ENCODE assay signal across 13 cellular contexts in the genomic region with DNA sequence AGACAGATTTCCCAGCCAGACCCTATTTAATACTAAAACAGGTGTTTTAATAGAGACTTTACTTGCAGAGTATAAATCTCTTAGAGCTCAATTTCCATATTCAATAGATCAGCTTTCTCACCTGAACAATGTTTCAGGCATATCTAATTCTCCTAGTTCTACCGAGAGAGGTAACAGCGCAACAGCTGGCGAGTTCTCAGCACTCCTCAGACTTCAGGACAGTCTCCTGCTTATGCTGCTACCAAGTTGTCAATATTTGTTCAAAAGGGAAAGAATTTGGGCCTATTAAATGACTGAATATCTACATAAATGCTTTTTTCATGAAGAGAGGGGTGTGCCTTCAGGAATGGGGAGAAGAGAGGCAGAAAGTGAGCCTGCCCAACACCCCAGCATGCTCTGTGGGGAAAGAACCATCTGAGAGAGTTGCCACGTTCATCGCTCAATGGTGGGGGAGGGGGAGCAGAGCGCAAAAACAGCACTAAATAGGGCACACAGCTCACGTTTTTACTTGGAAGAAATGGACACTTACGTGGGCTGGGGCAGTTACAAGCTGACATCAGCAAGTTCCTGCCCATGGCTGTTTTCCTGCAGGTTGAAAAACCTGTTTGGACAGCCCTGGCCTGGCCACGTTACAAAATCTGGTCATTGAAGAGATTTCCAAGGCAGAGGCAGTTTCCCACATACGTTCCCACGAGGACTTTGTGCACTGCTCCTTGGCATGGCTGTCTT. TPM values are rescaled to one million over a fixed set of nuclear protein-coding genes. Genes with fewer than 3 reads are reported as not detected.
A peak's percentile ranks its signal among the peaks of the same experiment; 100 is the strongest.
DNase-seq lines count a peak whose midpoint lies in the region; ATAC-seq, FAIRE-seq and TF ChIP-seq lines count a peak whose summit lies in the region.
"Had no signal": no experiment of that assay in that cellular context is flagged by ENCODE, and none has a peak within 500 bp of the region (broad histone marks: within the 10 kb centered on the region; RNA-seq: fewer than 3 reads in every experiment).

No MANE protein-coding gene starts in this region.

- ATAC-seq in stimulated activated effector memory CD8-positive, alpha-beta T cell treated with anti-CD3 and anti-CD28 coated beads, Interleukin-12 subunit alpha, Interleukin-12 subunit beta, amount 100 ng/mL, for 72 hours = no peak
- ATAC-seq in GM21526 (IDR thresholded peaks at IDR 0.05; ENCODE audit: low FRiP score, unreplicated experiment) (no peak), GM21528 (IDR thresholded peaks at IDR 0.05; ENCODE audit: low FRiP score, unreplicated experiment) (no peak)

- DNase-seq in activated CD4-positive, alpha-beta T cell treated with anti-CD3 and anti-CD28 coated beads, Interleukin-2, amount 10 ng/mL, durations not matched to agents 7 days and 5 days = no peak
- no peak for DNase-seq in activated CD4-positive, alpha-beta T cell treated with anti-CD3 and anti-CD28 coated beads, Interleukin-2, amount 50 U/mL, for 4 hours
- DNase-seq in kidney (no peak), kidney glomerular epithelial cell (lab: John Stamatoyannopoulos, UW) (no peak)
- DNase-seq in stimulated activated effector memory CD8-positive, alpha-beta T cell treated with anti-CD3 and anti-CD28 coated beads, Interleukin-12 subunit alpha, Interleukin-12 subunit beta, amount 100 ng/mL, for 72 hours (ENCODE audit: low spot score in 2 of 2) = no peak
- DNase-seq: activated CD4-positive, alpha-beta T cell treated with anti-CD3 and anti-CD28 coated beads for 4 hours; anterior cingulate cortex; MV-4-11; nucleus accumbens had no signal

- H3K27ac Mint-ChIP-seq in activated CD4-positive, alpha-beta T cell treated with anti-CD3 and anti-CD28 coated beads, Interleukin-2, amount 10 ng/mL, durations not matched to agents 7 days and 5 days = peak overlapping the region; percentile 34
- peak overlapping the region; percentile 72 for H3K27ac Mint-ChIP-seq in stimulated activated effector memory CD8-positive, alpha-beta T cell treated with anti-CD3 and anti-CD28 coated beads, Interleukin-12 subunit alpha, Interleukin-12 subunit beta, amount 100 ng/mL, for 72 hours

- H3K4me3 ChIP-seq in kidney (ENCODE audit: low read length in 2 of 2) = no peak overlapping the region
- H3K4me3 ChIP-seq: thoracic aorta had no signal

- H3K9ac ChIP-seq in kidney (ENCODE audit: low read length in 2 of 2) = no peak overlapping the region

- H3K4me3 Mint-ChIP-seq in activated CD4-positive, alpha-beta T cell treated with anti-CD3 and anti-CD28 coated beads, Interleukin-2, amount 10 ng/mL, durations not matched to agents 7 days and 5 days = no peak overlapping the region
- no peak overlapping the region for H3K4me3 Mint-ChIP-seq in stimulated activated effector memory CD8-positive, alpha-beta T cell treated with anti-CD3 and anti-CD28 coated beads, Interleukin-12 subunit alpha, Interleukin-12 subunit beta, amount 100 ng/mL, for 72 hours

- H3K9me3 Mint-ChIP-seq in activated CD4-positive, alpha-beta T cell treated with anti-CD3 and anti-CD28 coated beads, Interleukin-2, amount 10 ng/mL, durations not matched to agents 7 days and 5 days = no peaks in the 10 kb centered on the region
- no peaks in the 10 kb centered on the region for H3K9me3 Mint-ChIP-seq in stimulated activated effector memory CD8-positive, alpha-beta T cell treated with anti-CD3 and anti-CD28 coated beads, Interleukin-12 subunit alpha, Interleukin-12 subunit beta, amount 100 ng/mL, for 72 hours

- CTCF ChIA-PET in activated CD4-positive, alpha-beta T cell treated with anti-CD3 and anti-CD28 coated beads, Interleukin-2, amount 10 ng/mL, durations not matched to agents 7 days and 5 days (lab: Charles Lee) = interaction anchor here (0.7 to 1.8 kb wide), 5 partner anchors 8 to 74 kb away, joined by 3 to 5 read pairs (median 3); no protein-coding TSS in a partner anchor

- H3K27ac ChIP-seq in VCaP = peak overlapping the region; percentile 89
- peak overlapping the region; percentile 18 to 71 for H3K27ac ChIP-seq in kidney (ENCODE audit: low read depth in 2 of 2, low read length in 2 of 2)
- H3K27ac ChIP-seq: thoracic aorta had no signal

- no peak for TF ChIP-seq CTCF in VCaP (conservative IDR thresholded peaks at IDR 0.05)
- TF ChIP-seq CTCF in kidney (IDR thresholded peaks at IDR 0.05; ENCODE audit: borderline replicate concordance, extremely low read depth, insufficient read depth) = no peak

- no peak for FAIRE-seq in kidney (lab: Jason Lieb, UNC)

- peaks cover 9 to 21% of the 10 kb centered on the region in 2 donors for H3K4me1 ChIP-seq in kidney (ENCODE audit: control insufficient read depth in 1 of 2, insufficient read depth in 1 of 2, low read depth in 1 of 2, low read length in 2 of 2)

- peaks cover 34% of the 10 kb centered on the region for H3K4me1 Mint-ChIP-seq in activated CD4-positive, alpha-beta T cell treated with anti-CD3 and anti-CD28 coated beads, Interleukin-2, amount 10 ng/mL, durations not matched to agents 7 days and 5 days
- peaks cover 54% of the 10 kb centered on the region for H3K4me1 Mint-ChIP-seq in stimulated activated effector memory CD8-positive, alpha-beta T cell treated with anti-CD3 and anti-CD28 coated beads, Interleukin-12 subunit alpha, Interleukin-12 subunit beta, amount 100 ng/mL, for 72 hours

- H3K36me3 Mint-ChIP-seq in activated CD4-positive, alpha-beta T cell treated with anti-CD3 and anti-CD28 coated beads, Interleukin-2, amount 10 ng/mL, durations not matched to agents 7 days and 5 days (ENCODE audit: low read depth) = peaks cover 85% of the 10 kb centered on the region
- H3K36me3 Mint-ChIP-seq in stimulated activated effector memory CD8-positive, alpha-beta T cell treated with anti-CD3 and anti-CD28 coated beads, Interleukin-12 subunit alpha, Interleukin-12 subunit beta, amount 100 ng/mL, for 72 hours = peaks cover 100% of the 10 kb centered on the region

- no peaks in the 10 kb centered on the region for H3K27me3 Mint-ChIP-seq in activated CD4-positive, alpha-beta T cell treated with anti-CD3 and anti-CD28 coated beads, Interleukin-2, amount 10 ng/mL, durations not matched to agents 7 days and 5 days

- intact Hi-C loops in kidney (cut with DNase I) = no loop called here

- H3K36me3 ChIP-seq in kidney (ENCODE audit: control insufficient read depth in 1 of 2, insufficient read depth in 2 of 2, low read length in 2 of 2) = peaks cover 43 to 85% of the 10 kb centered on the region in 2 donors

- H3K9me3 ChIP-seq in kidney (ENCODE audit: control insufficient read depth in 1 of 2, low read length in 2 of 2) = no peaks in the 10 kb centered on the region
- H3K9me3 ChIP-seq: thoracic aorta had no signal

- POLR2A ChIA-PET in activated CD4-positive, alpha-beta T cell treated with anti-CD3 and anti-CD28 coated beads, Interleukin-2, amount 10 ng/mL, durations not matched to agents 7 days and 5 days (lab: Charles Lee) = no interaction called here

RNA-seq across cellular contexts. Expression of gene EZR, which starts 38.0 kb away (rescaled TPM):
- 100 to 1,000 TPM; 201 to 210 TPM for total RNA-seq in activated CD4-positive, alpha-beta T cell treated with anti-CD3 and anti-CD28 coated beads, Interleukin-2, amount 10 ng/mL, durations not matched to agents 7 days and 5 days
- total RNA-seq in kidney = 636 TPM
- polyA plus RNA-seq in kidney (ENCODE audit: insufficient read depth, low read depth, low replicate concordance) = 154 TPM
